In genomic region chr10:119039161-119039560, GRCh38 we compare ENCODE assay signal across 1 cellular context.
TF ChIP-seq lines count a peak whose summit lies in the region.

No MANE protein-coding gene starts in this region.

TF ChIP-seq in WTC11, 78 proteins besides CTCF, POLR2A, EP300 and RAD21:
- TF ChIP-seq ZSCAN18 (CRISPR knock-in tag; IDR thresholded peaks at IDR 0.05) (no peak), USF2 (CRISPR knock-in tag; IDR thresholded peaks at IDR 0.05) (no peak), TP53 (CRISPR knock-in tag; IDR thresholded peaks at IDR 0.05) (no peak), SMAD4 (CRISPR knock-in tag; IDR thresholded peaks at IDR 0.05) (no peak), PREB (CRISPR knock-in tag; IDR thresholded peaks at IDR 0.05; ENCODE audit: borderline replicate concordance) (no peak), KAT7 (CRISPR knock-in tag; IDR thresholded peaks at IDR 0.05; ENCODE audit: borderline replicate concordance) (no peak), NFYB (CRISPR knock-in tag; conservative IDR thresholded peaks at IDR 0.05; ENCODE audit: low read depth) (no peak), ATF1 (CRISPR knock-in tag; IDR thresholded peaks at IDR 0.05) (no peak), NFE2L1 (CRISPR knock-in tag; IDR thresholded peaks at IDR 0.05) (no peak), JAZF1 (CRISPR knock-in tag; IDR thresholded peaks at IDR 0.05) (no peak), ESRRA (CRISPR knock-in tag; IDR thresholded peaks at IDR 0.05; ENCODE audit: borderline replicate concordance) (no peak), E2F5 (CRISPR knock-in tag; IDR thresholded peaks at IDR 0.05) (no peak), PRRX2 (CRISPR knock-in tag; IDR thresholded peaks at IDR 0.05) (no peak), HMGA2 (CRISPR knock-in tag; IDR thresholded peaks at IDR 0.05) (no peak), STAT6 (CRISPR knock-in tag; conservative IDR thresholded peaks at IDR 0.05; ENCODE audit: low read depth) (no peak), IRF2 (CRISPR knock-in tag; IDR thresholded peaks at IDR 0.05; ENCODE audit: borderline replicate concordance, low read depth) (no peak)
